9 cellular contexts compared by ENCODE assay signal in the genomic region with DNA sequence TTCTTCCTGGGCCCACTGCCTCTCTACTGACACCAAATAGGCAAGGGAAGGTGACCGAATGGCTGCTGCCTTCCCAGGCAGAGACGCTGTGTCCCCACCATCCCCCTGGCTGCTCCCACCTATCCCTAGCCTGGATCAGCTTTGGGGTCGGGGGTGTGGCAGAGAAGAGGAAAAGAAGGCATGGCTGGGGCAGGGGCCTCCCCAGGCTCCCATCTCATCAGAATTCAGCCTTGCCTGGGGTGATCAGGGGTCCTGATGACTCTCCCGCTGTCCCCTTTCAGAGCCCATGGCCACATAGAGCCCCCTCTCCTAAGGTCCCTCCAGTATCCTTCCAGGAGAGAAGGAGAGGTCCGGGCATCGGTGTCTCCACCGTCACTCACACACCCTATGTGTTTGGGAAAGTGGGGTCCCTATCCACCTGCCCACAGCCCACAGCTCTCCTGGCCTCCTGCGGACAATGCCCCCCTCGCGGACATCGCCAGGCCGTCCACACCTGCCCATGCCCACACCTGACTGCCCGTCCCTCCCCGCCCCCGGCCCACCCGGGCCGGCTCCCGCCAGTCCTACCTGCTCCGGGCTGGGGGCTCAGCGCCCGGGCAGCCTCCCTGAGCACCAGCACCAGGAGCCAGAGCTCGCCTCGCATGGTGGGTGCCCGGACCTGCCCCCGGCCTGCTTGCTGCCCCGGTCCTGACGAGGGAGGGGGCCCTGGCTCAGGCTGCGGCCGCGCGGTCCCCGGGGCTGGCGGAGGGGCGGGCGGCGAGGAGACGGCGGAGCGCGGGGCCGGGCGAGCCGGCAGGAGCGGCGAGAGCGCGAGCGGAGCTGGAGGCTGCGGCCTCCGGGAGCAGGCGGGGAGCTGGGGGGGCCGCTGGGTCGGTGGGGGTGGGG. TPM values are rescaled to one million over a fixed set of nuclear protein-coding genes. Genes with fewer than 3 reads are reported as not detected.
DNase-seq lines count a peak whose midpoint lies in the region; ATAC-seq and TF ChIP-seq lines count a peak whose summit lies in the region.
"Had no signal": no experiment of that assay in that cellular context is flagged by ENCODE, and none has a peak within 500 bp of the region (broad histone marks: within the 10 kb centered on the region; RNA-seq: fewer than 3 reads in every experiment).

A gene (minus strand): TSS at position 843 of the 885 bp plus-strand sequence. CDS start 200 bp downstream, at position 643.

- peak within 1 kb of the TSS; percentile 100 for H3K27ac Mint-ChIP-seq in natural killer cell

- H3K4me3 ChIP-seq in AG10803 (ENCODE audit: low read length) (peak within 1 kb of the TSS; percentile 31), OCI-LY7 (ENCODE audit: low read depth, low read length, poor library complexity, severe bottlenecking) (peak within 1 kb of the TSS; percentile 76)

- no TSS peak for BruUV-seq in OCI-LY7 (replicated peaks; lab: Mats Ljungman, UMichigan)

- no peaks in the 10 kb centered on the region for H3K9me3 Mint-ChIP-seq in natural killer cell

- no peaks in the 10 kb centered on the region for H3K9me3 ChIP-seq in OCI-LY7 (ENCODE audit: low read length)

- H3K9me2 ChIP-seq in OCI-LY7 (ENCODE audit: insufficient read depth, low read length) = no peaks in the 10 kb centered on the region

- ATAC-seq in natural killer cell (no peak), GM21723 (IDR thresholded peaks at IDR 0.05; ENCODE audit: unreplicated experiment) (no peak)

- H3K79me2 ChIP-seq in OCI-LY7 (ENCODE audit: insufficient read depth, low read depth, low read length) = no peaks in the 10 kb centered on the region

- CTCF ChIA-PET in OCI-LY7 (lab: Charles Lee; ENCODE audit: unreplicated experiment) = interaction anchor here (0.7 to 3.0 kb wide), 2 partner anchors 76 to 168 kb away, joined by 3 to 18 read pairs; no protein-coding TSS in a partner anchor

- no peaks in the 10 kb centered on the region for H3K36me3 ChIP-seq in OCI-LY7 (ENCODE audit: insufficient read depth, low read length)

- H2AFZ ChIP-seq in OCI-LY7 (ENCODE audit: low read length) = peak within 1 kb of the TSS; percentile 45; the same call in 1 of the 2 replicates

- peaks cover 10% of the 10 kb centered on the region for H3K36me3 Mint-ChIP-seq in natural killer cell

- peaks cover 18 to 21% of the 10 kb centered on the region in 2 donors for H3K27me3 Mint-ChIP-seq in natural killer cell (ENCODE audit: low read depth in 2 of 2)

- TF ChIP-seq POLR2A in erythroblast (IDR thresholded peaks at IDR 0.05; ENCODE audit: low read length) = no peak

- intact Hi-C loops in OCI-LY7 (cut with micrococcal nuclease; ENCODE audit: unreplicated experiment) = loop anchor here (5.0 to 10.0 kb wide), 2 partner anchors 56 to 399 kb away; a partner anchor contains a TSS
- intact Hi-C loops in natural killer cell (cut with micrococcal nuclease) = loop anchor here (5.0 kb wide), 4 partner anchors 249 to 424 kb away; a partner anchor contains a TSS

- peaks cover 11% of the 10 kb centered on the region for H3K4me1 ChIP-seq in OCI-LY7 (ENCODE audit: insufficient read depth, low read length, poor library complexity, severe bottlenecking)

- no peak for DNase-seq in AG10803 (ENCODE audit: low read depth)
- no peak for DNase-seq in OCI-LY7 (ENCODE audit: low spot score)
- DNase-seq in effector CD8-positive, alpha-beta T cell (lab: John Stamatoyannopoulos, UW) = peak; percentile 10
- no peak for DNase-seq in natural killer cell
- DNase-seq in occipital lobe (lab: John Stamatoyannopoulos, UW) = no peak
- no peak for DNase-seq in erythroblast (lab: John Stamatoyannopoulos, UW)
- DNase-seq in H4 (ENCODE audit: low spot score) = no peak

- H3K4me2 ChIP-seq in OCI-LY7 (ENCODE audit: low read length) = peak within 1 kb of the TSS; percentile 94

- no peak for TF ChIP-seq CTCF in AG10803 (conservative IDR thresholded peaks at IDR 0.05; ENCODE audit: low read length)
- no peak for TF ChIP-seq CTCF in OCI-LY7 (conservative IDR thresholded peaks at IDR 0.05; ENCODE audit: low read length)
- no peak for TF ChIP-seq CTCF in natural killer cell (IDR thresholded peaks at IDR 0.05)

- peak within 1 kb of the TSS; percentile 100 for H3K4me3 Mint-ChIP-seq in natural killer cell

- peaks cover 41 to 48% of the 10 kb centered on the region in 2 donors for H3K4me1 Mint-ChIP-seq in natural killer cell

- H4K20me1 ChIP-seq in OCI-LY7 (ENCODE audit: insufficient read depth, low read length) = no peaks in the 10 kb centered on the region

- H3K27ac ChIP-seq in OCI-LY7 (ENCODE audit: low read depth, low read length, poor library complexity, severe bottlenecking) = no peak within 1 kb of the TSS

- POLR2A ChIA-PET in OCI-LY7 (lab: Charles Lee) = interaction anchor here (0.7 to 1.0 kb wide), 2 partner anchors 62 to 168 kb away, joined by 3 read pairs; no protein-coding TSS in a partner anchor

RNA-seq across cellular contexts. Expression of the gene that starts here (rescaled TPM):
- total RNA-seq in OCI-LY7 (2014; rRNA removed; shearing (Covaris generic)) = 0.13 and 0.41 TPM in 2 replicates
- total RNA-seq in OCI-LY7 (2022) (0.67 TPM in 1 of 2 replicates, not detected in the other), natural killer cell (10 to 100 TPM in 2 of 3 donors, 1 to 10 TPM in 1; 5.7 to 53.6 (median 15.9) TPM), occipital lobe (9.4 TPM)
- 0.21 TPM in 1 of 2 replicates, not detected in the other for total RNA-seq in H4 (2014; rRNA removed; shearing (Covaris generic))
- total RNA-seq: dermis microvascular lymphatic vessel endothelial cell had no signal
